Comparison of ENCODE assay signal across 22 cellular contexts in the genomic region with DNA sequence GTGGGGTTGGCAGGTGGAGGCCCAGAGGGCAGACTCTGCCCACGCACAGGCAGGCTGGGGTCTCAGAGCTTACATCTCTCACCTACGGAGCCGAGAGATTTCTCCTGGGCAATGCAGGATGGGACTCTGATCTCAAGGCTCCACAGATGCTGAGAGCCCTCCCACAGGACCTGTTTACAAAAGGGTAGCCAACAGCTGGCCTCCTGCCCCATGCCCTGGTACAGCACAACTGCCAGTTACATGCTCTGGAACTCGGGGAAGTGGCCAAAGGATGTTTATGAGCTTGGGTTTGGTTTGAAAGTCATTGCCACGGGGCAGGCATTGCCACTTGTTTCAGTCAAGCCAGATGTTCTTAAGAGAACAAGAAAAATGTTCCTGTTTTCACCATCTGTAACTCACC. TPM values are rescaled to one million over a fixed set of nuclear protein-coding genes. Genes with fewer than 3 reads are reported as not detected.
DNase-seq lines count a peak whose midpoint lies in the region; ATAC-seq and TF ChIP-seq lines count a peak whose summit lies in the region.
"Had no signal": no experiment of that assay in that cellular context is flagged by ENCODE, and none has a peak within 500 bp of the region (broad histone marks: within the 10 kb centered on the region; RNA-seq: fewer than 3 reads in every experiment).

No MANE protein-coding gene starts in this region.

- CTCF ChIA-PET in activated CD4-positive, alpha-beta memory T cell treated with anti-CD3 and anti-CD28 coated beads for 36 hours (lab: Charles Lee): interaction anchor here (0.8 to 3.5 kb wide), 6 partner anchors 10 to 674 kb away, joined by 3 to 17 read pairs (median 9); no protein-coding TSS in a partner anchor
- CTCF ChIA-PET in activated CD4-positive, alpha-beta memory T cell treated with anti-CD3 and anti-CD28 coated beads, Interleukin-2, amount 10 ng/mL, durations not matched to agents 7 days and 5 days (lab: Charles Lee): interaction anchor here (0.7 to 2.5 kb wide), 6 partner anchors 347 to 675 kb away, joined by 3 to 6 read pairs (median 4); partner anchors contain the start of gene INTS6
- CTCF ChIA-PET in GM10248 (lab: Yijun Ruan, JAX): interaction anchor here (0.9 to 9.1 kb wide), 10 partner anchors 11 to 675 kb away, joined by 3 to 88 read pairs (median 4); no protein-coding TSS in a partner anchor

- in situ Hi-C loops in GM13976 (cut with MboI; ENCODE audit: low sequenced_read_pairs, unreplicated experiment): no loop called here

- intact Hi-C loops in activated CD4-positive, alpha-beta memory T cell treated with anti-CD3 and anti-CD28 coated beads for 36 hours (cut with micrococcal nuclease): loop anchor here (5.0 kb wide), 1 partner anchor 652 kb away; the partner anchor contains the start of gene VPS36

- H3K9me3 ChIP-seq in subcutaneous abdominal adipose tissue (ENCODE audit: control insufficient read depth in 5 of 5, low read length in 5 of 5): no peaks in the 10 kb centered on the region
- H3K9me3 ChIP-seq: SK-N-SH, testis had no signal

- H3K27ac ChIP-seq in cingulate gyrus (ENCODE audit: low read depth, low read length): peak overlapping the region; percentile 50
- peak overlapping the region; percentile 99 for H3K27ac ChIP-seq in subcutaneous abdominal adipose tissue (ENCODE audit: low read depth, low read length)
- H3K27ac ChIP-seq: testis had no signal

- H3K4me1 Mint-ChIP-seq in activated CD4-positive, alpha-beta memory T cell treated with anti-CD3 and anti-CD28 coated beads for 36 hours (ENCODE audit: low read depth): peaks cover 41% of the 10 kb centered on the region
- peaks cover 40% of the 10 kb centered on the region for H3K4me1 Mint-ChIP-seq in activated CD4-positive, alpha-beta memory T cell treated with anti-CD3 and anti-CD28 coated beads, Interleukin-2, amount 10 ng/mL, durations not matched to agents 7 days and 5 days

- peaks cover 5% of the 10 kb centered on the region for H3K36me3 Mint-ChIP-seq in activated CD4-positive, alpha-beta memory T cell treated with anti-CD3 and anti-CD28 coated beads for 36 hours
- H3K36me3 Mint-ChIP-seq in activated CD4-positive, alpha-beta memory T cell treated with anti-CD3 and anti-CD28 coated beads, Interleukin-2, amount 10 ng/mL, durations not matched to agents 7 days and 5 days (ENCODE audit: low read depth): no peaks in the 10 kb centered on the region

- no peak overlapping the region for H3K4me3 ChIP-seq in subcutaneous abdominal adipose tissue (ENCODE audit: low read depth in 1 of 5, low read length in 5 of 5)
- H3K4me3 ChIP-seq: lung, skin epidermis, testis had no signal

- H3K4me1 ChIP-seq in subcutaneous abdominal adipose tissue (ENCODE audit: control insufficient read depth in 5 of 5, insufficient read depth in 5 of 5, low read length in 5 of 5): peaks cover 17 to 51% (median 49%) of the 10 kb centered on the region in 5 donors

- POLR2A ChIA-PET in activated CD4-positive, alpha-beta memory T cell treated with anti-CD3 and anti-CD28 coated beads for 36 hours (lab: Charles Lee): interaction anchor here (1.3 to 1.5 kb wide), 2 partner anchors 36 to 347 kb away, joined by 4 to 9 read pairs; partner anchors contain the start of gene INTS6
- POLR2A ChIA-PET in activated CD4-positive, alpha-beta memory T cell treated with anti-CD3 and anti-CD28 coated beads, Interleukin-2, amount 10 ng/mL, durations not matched to agents 7 days and 5 days (lab: Charles Lee): interaction anchor here (1.5 to 4.0 kb wide), 2 partner anchors 266 to 347 kb away, joined by 3 to 82 read pairs; partner anchors contain the start of gene INTS6
- POLR2A ChIA-PET in GM10248 (lab: Yijun Ruan, JAX): no interaction called here

- no peaks in the 10 kb centered on the region for H3K9me3 Mint-ChIP-seq in activated CD4-positive, alpha-beta memory T cell treated with anti-CD3 and anti-CD28 coated beads for 36 hours
- H3K9me3 Mint-ChIP-seq in activated CD4-positive, alpha-beta memory T cell treated with anti-CD3 and anti-CD28 coated beads, Interleukin-2, amount 10 ng/mL, durations not matched to agents 7 days and 5 days: no peaks in the 10 kb centered on the region
- H3K9me3 Mint-ChIP-seq: activated CD4-positive, alpha-beta T cell treated with anti-CD3 and anti-CD28 coated beads, Interleukin-2, amount 10 ng/mL, durations not matched to agents 24 days and 14 days had no signal

- no peaks in the 10 kb centered on the region for H3K27me3 ChIP-seq in subcutaneous abdominal adipose tissue (ENCODE audit: control insufficient read depth in 5 of 5, insufficient read depth in 4 of 5, low read length in 5 of 5)
- H3K27me3 ChIP-seq: testis had no signal

- H3K27ac Mint-ChIP-seq in activated CD4-positive, alpha-beta memory T cell treated with anti-CD3 and anti-CD28 coated beads for 36 hours: peak overlapping the region; percentile 42
- H3K27ac Mint-ChIP-seq in activated CD4-positive, alpha-beta memory T cell treated with anti-CD3 and anti-CD28 coated beads, Interleukin-2, amount 10 ng/mL, durations not matched to agents 7 days and 5 days: no peak overlapping the region
- H3K27ac Mint-ChIP-seq: activated CD4-positive, alpha-beta T cell treated with anti-CD3 and anti-CD28 coated beads, Interleukin-2, amount 10 ng/mL, durations not matched to agents 24 days and 14 days had no signal

- no peak for TF ChIP-seq CTCF in GM10248 (IDR thresholded peaks at IDR 0.05; ENCODE audit: control extremely low read depth, extremely low read depth, low read depth, missing control alignments)
- TF ChIP-seq CTCF in GM13976 (IDR thresholded peaks at IDR 0.05; ENCODE audit: borderline replicate concordance, control extremely low read depth, extremely low read depth, insufficient read depth, missing control alignments): no peak

- H3K4me3 Mint-ChIP-seq in activated CD4-positive, alpha-beta memory T cell treated with anti-CD3 and anti-CD28 coated beads for 36 hours: no peak overlapping the region
- no peak overlapping the region for H3K4me3 Mint-ChIP-seq in activated CD4-positive, alpha-beta memory T cell treated with anti-CD3 and anti-CD28 coated beads, Interleukin-2, amount 10 ng/mL, durations not matched to agents 7 days and 5 days
- H3K4me3 Mint-ChIP-seq: activated CD4-positive, alpha-beta T cell treated with anti-CD3 and anti-CD28 coated beads, Interleukin-2, amount 10 ng/mL, durations not matched to agents 24 days and 14 days had no signal

- ATAC-seq in left lobe of liver (peak; percentile 50), GM18858 (IDR thresholded peaks at IDR 0.05; ENCODE audit: unreplicated experiment) (no peak)
- ATAC-seq: Panc1 had no signal

- DNase-seq in activated CD4-positive, alpha-beta memory T cell treated with anti-CD3 and anti-CD28 coated beads for 36 hours: no peak
- no peak for DNase-seq in activated CD4-positive, alpha-beta memory T cell treated with anti-CD3 and anti-CD28 coated beads, Interleukin-2, amount 10 ng/mL, durations not matched to agents 7 days and 5 days
- DNase-seq in left lobe of liver (ENCODE audit: low spot score) (peak; percentile 90), GM10248 (ENCODE audit: extremely low spot score) (no peak), GM13976 (ENCODE audit: low spot score) (no peak)
- DNase-seq: 8988T; activated CD4-positive, alpha-beta T cell treated with anti-CD3 and anti-CD28 coated beads, Interleukin-2, amount 10 ng/mL, durations not matched to agents 24 days and 14 days; activated naive CD4-positive, alpha-beta T cell treated with Interleukin-2 at 50 U/mL for 16 hours; cortex of kidney; DMS53; NCI-H1417; SK-N-SH; stimulated activated CD4-positive, alpha-beta T cell treated with anti-CD3 and anti-CD28 coated beads, Interleukin-4, amount 100 ng/mL, for 24 hours; testis had no signal

- peaks cover 2% of the 10 kb centered on the region for H3K27me3 Mint-ChIP-seq in activated CD4-positive, alpha-beta memory T cell treated with anti-CD3 and anti-CD28 coated beads for 36 hours
- H3K27me3 Mint-ChIP-seq in activated CD4-positive, alpha-beta memory T cell treated with anti-CD3 and anti-CD28 coated beads, Interleukin-2, amount 10 ng/mL, durations not matched to agents 7 days and 5 days: no peaks in the 10 kb centered on the region
- H3K27me3 Mint-ChIP-seq: activated CD4-positive, alpha-beta T cell treated with anti-CD3 and anti-CD28 coated beads, Interleukin-2, amount 10 ng/mL, durations not matched to agents 24 days and 14 days had no signal

- no peak overlapping the region for H3K9ac ChIP-seq in subcutaneous abdominal adipose tissue (ENCODE audit: low read length in 5 of 5)
- H3K9ac ChIP-seq: parathyroid adenoma, SK-N-SH had no signal

- peaks cover 0 to 31% (median 28%) of the 10 kb centered on the region in 5 donors for H3K36me3 ChIP-seq in subcutaneous abdominal adipose tissue (ENCODE audit: control insufficient read depth in 5 of 5, insufficient read depth in 5 of 5, low read length in 5 of 5)

RNA-seq across cellular contexts. Expression of gene DHRS12, which starts 3.5 kb away (rescaled TPM):
- total RNA-seq in activated CD4-positive, alpha-beta memory T cell treated with anti-CD3 and anti-CD28 coated beads for 36 hours: 1 to 10 TPM; 6.7 to 7.0 TPM
- 1 to 10 TPM; 5.0 to 6.4 TPM for total RNA-seq in activated CD4-positive, alpha-beta memory T cell treated with anti-CD3 and anti-CD28 coated beads, Interleukin-2, amount 10 ng/mL, durations not matched to agents 7 days and 5 days
- total RNA-seq in left lobe of liver: 14.8 TPM

RNA-seq across cellular contexts. Expression of gene TMEM272, which starts 44.5 kb away (rescaled TPM):
- under 1 TPM; 0.10 to 0.31 TPM for total RNA-seq in activated CD4-positive, alpha-beta memory T cell treated with anti-CD3 and anti-CD28 coated beads for 36 hours
- total RNA-seq in activated CD4-positive, alpha-beta memory T cell treated with anti-CD3 and anti-CD28 coated beads, Interleukin-2, amount 10 ng/mL, durations not matched to agents 7 days and 5 days: under 1 TPM; 0.15 to 0.28 TPM
- 0.48 TPM for total RNA-seq in left lobe of liver
- total RNA-seq: epithelial cell of proximal tubule had no signal
